7 cellular contexts compared by ENCODE assay signal in genomic region chr16:31105677-31106213, GRCh38. TPM values are rescaled to one million over a fixed set of nuclear protein-coding genes. Genes with fewer than 3 reads are reported as not detected.
DNase-seq lines count a peak whose midpoint lies in the region; ATAC-seq and TF ChIP-seq lines count a peak whose summit lies in the region.

No MANE protein-coding gene starts in this region.

- no peaks in the 10 kb centered on the region for H3K9me3 ChIP-seq in gastrocnemius medialis

- peak overlapping the region in 3 of 4 donors; percentile 16 to 48 (median 39) for H3K4me3 ChIP-seq in gastrocnemius medialis

- TF ChIP-seq CTCF in GM13976 (IDR thresholded peaks at IDR 0.05; ENCODE audit: borderline replicate concordance, control extremely low read depth, extremely low read depth, insufficient read depth, missing control alignments) (peak; percentile 84), gastrocnemius medialis (IDR thresholded peaks at IDR 0.05 in 4 of 5, conservative IDR thresholded peaks at IDR 0.05 in 1 of 5) (peak; percentile 77 to 94 (median 89))

- no peak for TF ChIP-seq POLR2A in gastrocnemius medialis (IDR thresholded peaks at IDR 0.05)

- peaks cover 22 to 28% of the 10 kb centered on the region in 2 donors for H3K4me1 ChIP-seq in gastrocnemius medialis

- POLR2A ChIA-PET in activated naive CD8-positive, alpha-beta T cell treated with anti-CD3 and anti-CD28 coated beads, Interleukin-2, amount 10 ng/mL, durations not matched to agents 7 days and 5 days (lab: Charles Lee): no interaction called here

- H3K36me3 ChIP-seq in gastrocnemius medialis: peaks cover 0 to 14% of the 10 kb centered on the region in 2 donors

- H3K4me3 Mint-ChIP-seq in activated naive CD8-positive, alpha-beta T cell treated with anti-CD3 and anti-CD28 coated beads, Interleukin-2, amount 10 ng/mL, durations not matched to agents 7 days and 5 days: peak overlapping the region; percentile 53

- in situ Hi-C loops in GM13976 (cut with MboI; ENCODE audit: low sequenced_read_pairs, unreplicated experiment): no loop called here
- in situ Hi-C loops in gastrocnemius medialis (cut with MboI; ENCODE audit: low sequenced_read_pairs in 4 of 4): loop anchor here in 1 of 4 donors (10.0 kb wide), 1 partner anchor 339 kb away; the partner anchor contains the start of gene ZNF843

- H3K27ac Mint-ChIP-seq in activated naive CD8-positive, alpha-beta T cell treated with anti-CD3 and anti-CD28 coated beads, Interleukin-2, amount 10 ng/mL, durations not matched to agents 7 days and 5 days: peak overlapping the region; percentile 70

- H3K27ac ChIP-seq in gastrocnemius medialis: peak overlapping the region; percentile 79 to 100 (median 97)

- peak; percentile 59 for ATAC-seq in activated naive CD8-positive, alpha-beta T cell treated with anti-CD3 and anti-CD28 coated beads, Interleukin-2, amount 10 ng/mL, durations not matched to agents 7 days and 5 days (ENCODE audit: low read depth)
- ATAC-seq in left ventricle myocardium superior (peak; percentile 91), gastrocnemius medialis (peak; percentile 89 to 90), GM21786 (IDR thresholded peaks at IDR 0.05; ENCODE audit: unreplicated experiment) (no peak)

- DNase-seq in GM13976 (ENCODE audit: low spot score) (peak; percentile 87), HuH-7 (ENCODE audit: low spot score) (peak; percentile 82), SW480 (ENCODE audit: low spot score) (peak; percentile 47), left ventricle myocardium superior (peak; percentile 94), gastrocnemius medialis (peak; percentile 88 to 96)
- peak; percentile 91 for DNase-seq in activated naive CD8-positive, alpha-beta T cell treated with anti-CD3 and anti-CD28 coated beads, Interleukin-2, amount 10 ng/mL, durations not matched to agents 7 days and 5 days

- intact Hi-C loops in left ventricle myocardium superior (cut with micrococcal nuclease): no loop called here
- intact Hi-C loops in gastrocnemius medialis (cut with DNase I; ENCODE audit: low total_unique reads): loop anchor here (2.0 to 5.0 kb wide), 2 partner anchors 37 to 352 kb away; partner anchors contain the start of gene ARMC5

- peaks cover 12% of the 10 kb centered on the region for H3K36me3 Mint-ChIP-seq in activated naive CD8-positive, alpha-beta T cell treated with anti-CD3 and anti-CD28 coated beads, Interleukin-2, amount 10 ng/mL, durations not matched to agents 7 days and 5 days

- H3K27me3 Mint-ChIP-seq in activated naive CD8-positive, alpha-beta T cell treated with anti-CD3 and anti-CD28 coated beads, Interleukin-2, amount 10 ng/mL, durations not matched to agents 7 days and 5 days: peaks cover 2% of the 10 kb centered on the region

- peaks cover 14% of the 10 kb centered on the region for H3K4me1 Mint-ChIP-seq in activated naive CD8-positive, alpha-beta T cell treated with anti-CD3 and anti-CD28 coated beads, Interleukin-2, amount 10 ng/mL, durations not matched to agents 7 days and 5 days

- no peaks in the 10 kb centered on the region for H3K9me3 Mint-ChIP-seq in activated naive CD8-positive, alpha-beta T cell treated with anti-CD3 and anti-CD28 coated beads, Interleukin-2, amount 10 ng/mL, durations not matched to agents 7 days and 5 days

- no peaks in the 10 kb centered on the region for H3K27me3 ChIP-seq in gastrocnemius medialis

RNA-seq across cellular contexts. Expression of gene BCKDK, which starts 2.4 kb away (rescaled TPM):
- 10 to 100 TPM; 35.8 to 37.0 TPM for total RNA-seq in activated naive CD8-positive, alpha-beta T cell treated with anti-CD3 and anti-CD28 coated beads, Interleukin-2, amount 10 ng/mL, durations not matched to agents 7 days and 5 days
- 90.5 TPM for total RNA-seq in left ventricle myocardium superior
- 10 to 100 TPM; 24.7 to 68.9 (median 50.9) TPM for total RNA-seq in gastrocnemius medialis

RNA-seq across cellular contexts. Expression of gene VKORC1, which starts 11.1 kb away (rescaled TPM):
- 10 to 100 TPM; 79.4 to 80.4 TPM for total RNA-seq in activated naive CD8-positive, alpha-beta T cell treated with anti-CD3 and anti-CD28 coated beads, Interleukin-2, amount 10 ng/mL, durations not matched to agents 7 days and 5 days
- total RNA-seq in left ventricle myocardium superior (39.9 TPM), gastrocnemius medialis (10 to 100 TPM; 20.1 to 35.9 (median 32.9) TPM)

RNA-seq across cellular contexts. Expression of gene KAT8, which starts 11.7 kb away (rescaled TPM):
- 10 to 100 TPM; 66.5 to 72.9 TPM for total RNA-seq in activated naive CD8-positive, alpha-beta T cell treated with anti-CD3 and anti-CD28 coated beads, Interleukin-2, amount 10 ng/mL, durations not matched to agents 7 days and 5 days
- total RNA-seq in left ventricle myocardium superior (77.4 TPM), gastrocnemius medialis (100 to 1,000 TPM in 1 of 4 donors, 10 to 100 TPM in 3; 44.3 to 102 (median 54.3) TPM)

RNA-seq across cellular contexts. Expression of gene PRSS53, which starts 17.0 kb away (rescaled TPM):
- 10 to 100 TPM; 10.4 to 10.9 TPM for total RNA-seq in activated naive CD8-positive, alpha-beta T cell treated with anti-CD3 and anti-CD28 coated beads, Interleukin-2, amount 10 ng/mL, durations not matched to agents 7 days and 5 days
- total RNA-seq in left ventricle myocardium superior (0.87 TPM), gastrocnemius medialis (under 1 TPM; 0.07 to 0.75 (median 0.21) TPM)

RNA-seq across cellular contexts. Expression of gene PRSS8, which starts 29.8 kb away (rescaled TPM):
- not detected for total RNA-seq in activated naive CD8-positive, alpha-beta T cell treated with anti-CD3 and anti-CD28 coated beads, Interleukin-2, amount 10 ng/mL, durations not matched to agents 7 days and 5 days
- total RNA-seq in left ventricle myocardium superior (not detected), gastrocnemius medialis (1 to 10 TPM in 1 of 4 donors, under 1 TPM in 1, not detected in 2; 0.24 to 1.2 TPM)
